27 cellular contexts compared by ENCODE assay signal in the genomic region with DNA sequence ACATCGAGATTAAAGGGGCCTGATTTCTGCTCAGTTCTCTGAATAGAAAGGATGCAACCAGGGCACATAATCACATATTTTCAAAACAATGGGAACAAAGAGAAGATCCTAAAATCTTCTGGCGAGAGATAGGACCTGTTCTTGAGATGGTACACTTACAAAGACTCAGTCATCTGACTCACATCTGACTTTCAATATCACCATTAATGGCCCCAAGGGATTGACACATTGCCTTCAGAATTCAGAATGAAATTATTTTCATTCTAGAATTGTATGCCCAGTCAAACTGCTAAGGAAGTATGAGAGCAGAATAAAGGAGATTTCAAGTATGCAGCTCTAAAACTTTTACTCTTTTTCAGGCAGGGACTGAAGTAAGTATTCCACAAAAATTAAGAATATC.
"Had no signal": no experiment of that assay in that cellular context is flagged by ENCODE, and none has a peak within 500 bp of the region (broad histone marks: within the 10 kb centered on the region; RNA-seq: fewer than 3 reads in every experiment).

No MANE protein-coding gene starts in this region.

- H3K27me3 Mint-ChIP-seq: activated CD4-positive, alpha-beta T cell treated with anti-CD3 and anti-CD28 coated beads, Interleukin-2, amount 10 ng/mL, durations not matched to agents 24 days and 14 days; activated CD8-positive, alpha-beta T cell treated with anti-CD3 and anti-CD28 coated beads for 36 hours; activated naive CD8-positive, alpha-beta T cell treated with anti-CD3 and anti-CD28 coated beads for 36 hours had no signal

- H3K36me3 Mint-ChIP-seq: activated naive CD8-positive, alpha-beta T cell treated with anti-CD3 and anti-CD28 coated beads for 36 hours had no signal

- H3K4me1 Mint-ChIP-seq: activated CD4-positive, alpha-beta T cell treated with anti-CD3 and anti-CD28 coated beads, Interleukin-2, amount 10 ng/mL, durations not matched to agents 24 days and 14 days; activated naive CD8-positive, alpha-beta T cell treated with anti-CD3 and anti-CD28 coated beads for 36 hours; activated T-helper 17 cell treated with anti-CD3 and anti-CD28 coated beads, Interleukin-2, amount 50 U/mL, for 72 hours had no signal

- H3K9me3 Mint-ChIP-seq: activated CD4-positive, alpha-beta T cell treated with anti-CD3 and anti-CD28 coated beads, Interleukin-2, amount 10 ng/mL, durations not matched to agents 24 days and 14 days; activated CD8-positive, alpha-beta T cell treated with anti-CD3 and anti-CD28 coated beads for 36 hours; activated T-helper 17 cell treated with anti-CD3 and anti-CD28 coated beads, Interleukin-2, amount 50 U/mL, for 72 hours; T-helper 1 cell treated with Interleukin-12 subunit alpha and Interleukin-12 subunit beta and Interleukin-4 antibody, amounts not matched to agents 30 μg/mL and 1 μg/mL, for 36 hours; T-helper 2 cell treated with Interferon-gamma antibody and Interleukin-4, amounts not matched to agents 5 μg/mL and 100 μg/mL, for 36 hours had no signal

- H3K4me1 ChIP-seq: SJCRH30 had no signal

- H3K27me3 ChIP-seq: brain microvascular endothelial cell, MG63, SJCRH30 had no signal

- H3K4me3 ChIP-seq: MG63, SJCRH30 had no signal

- DNase-seq: activated CD4-positive, alpha-beta T cell treated with anti-CD3 and anti-CD28 coated beads, Interleukin-2, amount 10 ng/mL, durations not matched to agents 24 days and 14 days; activated CD4-positive, alpha-beta T cell treated with anti-CD3 and anti-CD28 coated beads, Interleukin-2, amount 50 U/mL, for 4 hours; activated CD8-positive, alpha-beta T cell treated with anti-CD3 and anti-CD28 coated beads for 36 hours; activated effector memory CD4-positive, alpha-beta T cell treated with anti-CD3 and anti-CD28 coated beads, Interleukin-2, amount 50 U/mL, for 16 hours; activated naive CD4-positive, alpha-beta T cell; activated naive CD4-positive, alpha-beta T cell treated with anti-CD3 and anti-CD28 coated beads, Interleukin-2, amount 50 U/mL, for 16 hours; activated naive CD8-positive, alpha-beta T cell treated with anti-CD3 and anti-CD28 coated beads for 36 hours; activated T-cell treated with anti-CD3 and anti-CD28 coated beads, Interleukin-2, amount 50 U/mL, for 1 hour; activated T-cell treated with anti-CD3 and anti-CD28 coated beads, Interleukin-2, amount 50 U/mL, for 72 hours; amniotic stem cell; aorta; brain microvascular endothelial cell; central memory CD4-positive, alpha-beta T cell; MG63; NCI-H1048; NCI-H1436; NCI-H1694; NCI-H1930; NCI-H2081 treated with DMSO at 0.1 percent for 48 hours; NCI-H345; NCI-H524 treated with DMSO at 0.1 percent for 48 hours; SHP77; SJCRH30; SK-N-SH had no signal

- ATAC-seq: activated CD8-positive, alpha-beta T cell treated with anti-CD3 and anti-CD28 coated beads for 36 hours; activated T-cell treated with anti-CD3 and anti-CD28 coated beads, Interleukin-2, amount 50 U/mL, for 72 hours; activated T-helper 17 cell treated with anti-CD3 and anti-CD28 coated beads, Interleukin-2, amount 50 U/mL, for 72 hours had no signal

- H3K4me3 Mint-ChIP-seq: activated CD4-positive, alpha-beta T cell treated with anti-CD3 and anti-CD28 coated beads, Interleukin-2, amount 10 ng/mL, durations not matched to agents 24 days and 14 days; activated CD8-positive, alpha-beta T cell treated with anti-CD3 and anti-CD28 coated beads for 36 hours; activated naive CD8-positive, alpha-beta T cell treated with anti-CD3 and anti-CD28 coated beads for 36 hours; activated T-cell treated with anti-CD3 and anti-CD28 coated beads, Interleukin-2, amount 50 U/mL, for 72 hours; activated T-helper 17 cell treated with anti-CD3 and anti-CD28 coated beads, Interleukin-2, amount 50 U/mL, for 72 hours; T-helper 1 cell treated with Interleukin-12 subunit alpha and Interleukin-12 subunit beta and Interleukin-4 antibody, amounts not matched to agents 30 μg/mL and 1 μg/mL, for 36 hours; T-helper 2 cell treated with Interferon-gamma antibody and Interleukin-4, amounts not matched to agents 5 μg/mL and 100 μg/mL, for 36 hours had no signal

- H3K27ac ChIP-seq: brain microvascular endothelial cell, SJCRH30 had no signal

- H3K36me3 ChIP-seq: brain microvascular endothelial cell, MG63, SJCRH30 had no signal

- H3K4me2 ChIP-seq: SK-N-SH had no signal

- H3K9ac ChIP-seq: SK-N-SH had no signal

- H3K9me3 ChIP-seq: MG63, SJCRH30, SK-N-SH had no signal

- H3K27ac Mint-ChIP-seq: activated CD4-positive, alpha-beta T cell treated with anti-CD3 and anti-CD28 coated beads, Interleukin-2, amount 10 ng/mL, durations not matched to agents 24 days and 14 days; activated CD8-positive, alpha-beta T cell treated with anti-CD3 and anti-CD28 coated beads for 36 hours; activated naive CD8-positive, alpha-beta T cell treated with anti-CD3 and anti-CD28 coated beads for 36 hours; activated T-cell treated with anti-CD3 and anti-CD28 coated beads, Interleukin-2, amount 50 U/mL, for 72 hours; activated T-helper 17 cell treated with anti-CD3 and anti-CD28 coated beads, Interleukin-2, amount 50 U/mL, for 72 hours; T-helper 1 cell treated with Interleukin-12 subunit alpha and Interleukin-12 subunit beta and Interleukin-4 antibody, amounts not matched to agents 30 μg/mL and 1 μg/mL, for 36 hours; T-helper 2 cell treated with Interferon-gamma antibody and Interleukin-4, amounts not matched to agents 5 μg/mL and 100 μg/mL, for 36 hours had no signal
